ENCODE assay signal across 9 cellular contexts in genomic region chr5:126519637-126520592, GRCh38.
DNase-seq lines count a peak whose midpoint lies in the region; TF ChIP-seq lines count a peak whose summit lies in the region.
"Had no signal": no experiment of that assay in that cellular context is flagged by ENCODE, and none has a peak within 500 bp of the region (broad histone marks: within the 10 kb centered on the region; RNA-seq: fewer than 3 reads in every experiment).

No MANE protein-coding gene starts in this region.

- peak; percentile 11 for DNase-seq in NCI-H345 treated with DMSO at 0.1 percent for 48 hours (lab: John Stamatoyannopoulos, UW; ENCODE audit: unreplicated experiment)
- peak in 1 of 2 experiments; percentile 43 for DNase-seq in mesothelial cell of epicardium (ENCODE audit: low spot score in 2 of 2, unreplicated experiment in 2 of 2)
- DNase-seq in tibial artery: no peak
- DNase-seq in activated CD4-positive, alpha-beta T cell treated with anti-CD3 and anti-CD28 coated beads for 48 hours: no peak
- DNase-seq in NCI-H146 treated with DMSO at 0.1 percent for 48 hours (lab: John Stamatoyannopoulos, UW; ENCODE audit: unreplicated experiment): no peak
- no peak for DNase-seq in activated naive CD4-positive, alpha-beta T cell (lab: John Stamatoyannopoulos, UW)
- DNase-seq: NCI-H187 treated with DMSO at 0.1 percent for 48 hours; stimulated activated CD4-positive, alpha-beta T cell treated with anti-CD3 and anti-CD28 coated beads, Interleukin-12 subunit alpha, Interleukin-12 subunit beta, amount 100 ng/mL, for 4 hours had no signal

- intact Hi-C loops in tibial artery (cut with DNase I; ENCODE audit: low total_unique reads): no loop called here

- no peaks in the 10 kb centered on the region for H3K27me3 Mint-ChIP-seq in mesothelial cell of epicardium (ENCODE audit: low read depth)

- peak overlapping the region; percentile 45 for H3K4me3 Mint-ChIP-seq in mesothelial cell of epicardium

- H3K9me3 Mint-ChIP-seq in mesothelial cell of epicardium: no peaks in the 10 kb centered on the region

- no peaks in the 10 kb centered on the region for H3K36me3 Mint-ChIP-seq in mesothelial cell of epicardium

- H3K27ac ChIP-seq in cingulate gyrus (ENCODE audit: low read depth, low read length) (peak overlapping the region; percentile 87), tibial artery (peak overlapping the region; percentile 31 to 62)

- peaks cover 62% of the 10 kb centered on the region for H3K4me1 Mint-ChIP-seq in mesothelial cell of epicardium

- H3K4me1 ChIP-seq in tibial artery: peaks cover 0 to 44% (median 34%) of the 10 kb centered on the region in 4 donors

- no peaks in the 10 kb centered on the region for H3K36me3 ChIP-seq in tibial artery

- peak overlapping the region; percentile 3 to 21 for H3K4me3 ChIP-seq in tibial artery

- H3K27me3 ChIP-seq in tibial artery: no peaks in the 10 kb centered on the region

- no peak for TF ChIP-seq CTCF in mesothelial cell of epicardium (IDR thresholded peaks at IDR 0.05; ENCODE audit: unreplicated experiment)
- TF ChIP-seq CTCF in tibial artery (IDR thresholded peaks at IDR 0.05): no peak

- H3K9me3 ChIP-seq in tibial artery: no peaks in the 10 kb centered on the region

- H3K27ac Mint-ChIP-seq in mesothelial cell of epicardium: peak overlapping the region; percentile 93
